ENCODE assay signal across 17 cellular contexts in genomic region chr12:94327819-94328218, GRCh38.
"Had no signal": no experiment of that assay in that cellular context is flagged by ENCODE, and none has a peak within 500 bp of the region (broad histone marks: within the 10 kb centered on the region; RNA-seq: fewer than 3 reads in every experiment).

No MANE protein-coding gene starts in this region.

- H3K4me3 ChIP-seq: dorsolateral prefrontal cortex, gastrocnemius medialis, heart right ventricle had no signal

- H3K27me3 Mint-ChIP-seq: activated CD4-positive, alpha-beta memory T cell treated with anti-CD3 and anti-CD28 coated beads, Interleukin-2, amount 10 ng/mL, durations not matched to agents 7 days and 5 days; activated naive CD4-positive, alpha-beta T cell treated with anti-CD3 and anti-CD28 coated beads, Interleukin-2, amount 50 U/mL, for 24 hours; progenitor cell of endocrine pancreas had no signal

- H3K4me1 Mint-ChIP-seq: activated naive CD4-positive, alpha-beta T cell treated with anti-CD3 and anti-CD28 coated beads, Interleukin-2, amount 50 U/mL, for 24 hours; natural killer cell had no signal

- H3K27ac Mint-ChIP-seq: activated CD4-positive, alpha-beta memory T cell treated with anti-CD3 and anti-CD28 coated beads, Interleukin-2, amount 10 ng/mL, durations not matched to agents 7 days and 5 days; activated naive CD4-positive, alpha-beta T cell treated with anti-CD3 and anti-CD28 coated beads, Interleukin-2, amount 50 U/mL, for 24 hours; natural killer cell; progenitor cell of endocrine pancreas had no signal

- H3K27ac ChIP-seq: dorsolateral prefrontal cortex, gastrocnemius medialis, heart right ventricle had no signal

- H3K9me3 Mint-ChIP-seq: natural killer cell had no signal

- H3K9me3 ChIP-seq: heart right ventricle had no signal

- H3K4me3 Mint-ChIP-seq: activated CD4-positive, alpha-beta memory T cell treated with anti-CD3 and anti-CD28 coated beads, Interleukin-2, amount 10 ng/mL, durations not matched to agents 7 days and 5 days; activated naive CD4-positive, alpha-beta T cell treated with anti-CD3 and anti-CD28 coated beads, Interleukin-2, amount 50 U/mL, for 24 hours; natural killer cell had no signal

- ATAC-seq: esophagus mucosa, heart right ventricle, left lobe of liver, natural killer cell, right cardiac atrium had no signal

- H3K27me3 ChIP-seq: dorsolateral prefrontal cortex, gastrocnemius medialis, heart right ventricle had no signal

- DNase-seq: activated CD4-positive, alpha-beta memory T cell treated with anti-CD3 and anti-CD28 coated beads, Interleukin-2, amount 10 ng/mL, durations not matched to agents 7 days and 5 days; activated CD4-positive, CD25-positive, alpha-beta regulatory T cell; dorsolateral prefrontal cortex; gastrocnemius medialis; heart right ventricle; islet precursor cell; natural killer cell; nucleus accumbens; right cardiac atrium; stimulated activated CD4-positive, alpha-beta T cell treated with anti-CD3 and anti-CD28 coated beads, Interleukin-1b, Interleukin-23, amount 100 ng/mL, for 48 hours; stimulated activated naive CD4-positive, alpha-beta T cell; T-helper 2 cell; trophoblast cell had no signal

- H3K4me1 ChIP-seq: gastrocnemius medialis, heart right ventricle had no signal
